Comparison of ENCODE assay signal across 12 cellular contexts in the genomic region with DNA sequence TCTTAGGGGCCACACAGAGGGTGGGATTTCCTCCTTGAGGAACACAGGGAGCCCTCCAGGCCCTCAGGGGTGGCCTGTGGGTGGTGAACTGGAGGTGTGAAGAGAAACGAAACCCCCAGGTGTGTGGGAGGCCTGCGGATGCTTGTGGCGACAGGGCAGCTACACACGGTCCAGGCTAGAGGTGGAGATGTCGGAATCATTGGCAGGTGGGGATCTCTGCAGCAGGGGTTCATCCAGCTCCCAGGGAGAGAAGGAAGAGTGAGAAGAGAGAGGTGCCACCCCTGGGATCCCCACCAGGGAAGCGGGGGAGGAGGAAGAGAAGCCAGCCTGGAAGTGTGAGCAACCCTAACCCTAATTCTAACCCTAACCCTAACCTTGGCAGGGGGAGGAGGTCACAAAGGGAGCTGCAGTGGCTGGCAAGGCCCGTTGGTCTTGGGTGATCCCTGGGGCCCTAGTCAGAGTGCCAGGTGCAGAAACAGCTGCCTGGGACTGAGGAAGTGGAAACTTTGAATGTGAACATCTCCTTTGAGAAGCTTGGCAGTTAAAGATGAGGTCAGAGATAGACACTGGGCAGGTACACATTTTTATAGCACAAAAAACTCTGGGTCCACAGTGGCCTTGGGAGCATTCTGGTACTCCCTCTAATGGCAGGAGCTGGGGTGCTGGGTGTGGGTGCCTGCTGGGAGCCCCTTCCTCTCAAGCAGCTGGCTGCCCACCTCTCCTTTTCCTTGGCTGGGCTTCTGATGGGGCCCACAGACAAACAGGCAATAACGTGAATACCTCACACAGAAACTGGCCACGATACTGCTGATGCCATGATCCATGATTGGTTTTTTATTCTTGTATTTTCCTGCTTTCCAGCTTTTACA. TPM values are rescaled to one million over a fixed set of nuclear protein-coding genes. Genes with fewer than 3 reads are reported as not detected.
A peak's percentile ranks its signal among the peaks of the same experiment; 100 is the strongest.
DNase-seq lines count a peak whose midpoint lies in the region; ATAC-seq and TF ChIP-seq lines count a peak whose summit lies in the region.
"Had no signal": no experiment of that assay in that cellular context is flagged by ENCODE, and none has a peak within 500 bp of the region (broad histone marks: within the 10 kb centered on the region; RNA-seq: fewer than 3 reads in every experiment).

No MANE protein-coding gene starts in this region.

- H3K36me3 Mint-ChIP-seq in activated T-helper 1 cell treated with anti-CD3 and anti-CD28 coated beads, Interleukin-12 subunit alpha, Interleukin-12 subunit beta, Interleukin-2, Interleukin-4 antibody, amounts not matched to agents 30 ng/mL and 10 ng/mL and 1 ng/mL, durations not matched to agents 14 hours and 24 hours and 36 hours (ENCODE audit: low read depth) = no peaks in the 10 kb centered on the region
- H3K36me3 Mint-ChIP-seq: naive thymus-derived CD8-positive, alpha-beta T cell had no signal

- no peaks in the 10 kb centered on the region for H3K27me3 ChIP-seq in psoas muscle (ENCODE audit: insufficient read depth in 3 of 3, low read length in 2 of 3)

- H3K4me3 Mint-ChIP-seq in activated T-helper 1 cell treated with anti-CD3 and anti-CD28 coated beads, Interleukin-12 subunit alpha, Interleukin-12 subunit beta, Interleukin-2, Interleukin-4 antibody, amounts not matched to agents 30 ng/mL and 10 ng/mL and 1 ng/mL, durations not matched to agents 14 hours and 24 hours and 36 hours = no peak overlapping the region
- H3K4me3 Mint-ChIP-seq: naive thymus-derived CD8-positive, alpha-beta T cell had no signal

- H3K27me3 Mint-ChIP-seq in activated T-helper 1 cell treated with anti-CD3 and anti-CD28 coated beads, Interleukin-12 subunit alpha, Interleukin-12 subunit beta, Interleukin-2, Interleukin-4 antibody, amounts not matched to agents 30 ng/mL and 10 ng/mL and 1 ng/mL, durations not matched to agents 14 hours and 24 hours and 36 hours (ENCODE audit: insufficient read depth) = peaks cover 5% of the 10 kb centered on the region
- H3K27me3 Mint-ChIP-seq: naive thymus-derived CD8-positive, alpha-beta T cell had no signal

- H3K4me1 Mint-ChIP-seq in activated T-helper 1 cell treated with anti-CD3 and anti-CD28 coated beads, Interleukin-12 subunit alpha, Interleukin-12 subunit beta, Interleukin-2, Interleukin-4 antibody, amounts not matched to agents 30 ng/mL and 10 ng/mL and 1 ng/mL, durations not matched to agents 14 hours and 24 hours and 36 hours (ENCODE audit: low read depth) = peaks cover 18% of the 10 kb centered on the region

- H3K9me3 ChIP-seq in psoas muscle = no peaks in the 10 kb centered on the region

- intact Hi-C loops in activated T-helper 1 cell treated with anti-CD3 and anti-CD28 coated beads, Interleukin-12 subunit alpha, Interleukin-12 subunit beta, Interleukin-2, Interleukin-4 antibody, amounts not matched to agents 30 ng/mL and 10 ng/mL and 1 ng/mL, durations not matched to agents 14 hours and 24 hours and 36 hours (cut with micrococcal nuclease) = loop anchor here (2.0 kb wide), 1 partner anchor 14 kb away; the partner anchor contains the start of gene POLM
- intact Hi-C loops in psoas muscle (cut with DNase I) = no loop called here

- H3K4me3 ChIP-seq in GM12865 (ENCODE audit: low read depth, low read length) (no peak overlapping the region), psoas muscle (no peak overlapping the region)

- H3K27ac ChIP-seq in psoas muscle = no peak overlapping the region

- WGBS in psoas muscle, 3 donors = 72 to 79% (median 75%) methylated on average over 9 of the region's 9 CpGs

- TF ChIP-seq CTCF in GM12865 (IDR thresholded peaks at IDR 0.05; ENCODE audit: insufficient read depth, low read depth, low read length, missing control alignments) (no peak), psoas muscle (IDR thresholded peaks at IDR 0.05) (no peak)

- ATAC-seq in GM21360 (IDR thresholded peaks at IDR 0.05; ENCODE audit: unreplicated experiment) (peak; percentile 51), HG03442 (IDR thresholded peaks at IDR 0.05; ENCODE audit: unreplicated experiment) (peak; percentile 49), psoas muscle (no peak), HG02970 (IDR thresholded peaks at IDR 0.05; ENCODE audit: low FRiP score, unreplicated experiment) (no peak), HG03045 (IDR thresholded peaks at IDR 0.05; ENCODE audit: unreplicated experiment) (no peak)
- ATAC-seq: SK-N-SH treated with all-trans-retinoic acid at 6 μM for 48 hours had no signal

- peak; percentile 44 for DNase-seq in GM12865 (ENCODE audit: low read depth)
- DNase-seq in activated T-helper 1 cell treated with anti-CD3 and anti-CD28 coated beads, Interleukin-12 subunit alpha, Interleukin-12 subunit beta, Interleukin-2, Interleukin-4 antibody, amounts not matched to agents 30 ng/mL and 10 ng/mL and 1 ng/mL, durations not matched to agents 14 hours and 24 hours and 36 hours (ENCODE audit: low spot score) = no peak
- DNase-seq in psoas muscle = no peak
- no peak for DNase-seq in DMS53 (lab: John Stamatoyannopoulos, UW)
- DNase-seq: naive thymus-derived CD8-positive, alpha-beta T cell had no signal

- no peaks in the 10 kb centered on the region for H3K4me1 ChIP-seq in psoas muscle

- H3K9me3 Mint-ChIP-seq in activated T-helper 1 cell treated with anti-CD3 and anti-CD28 coated beads, Interleukin-12 subunit alpha, Interleukin-12 subunit beta, Interleukin-2, Interleukin-4 antibody, amounts not matched to agents 30 ng/mL and 10 ng/mL and 1 ng/mL, durations not matched to agents 14 hours and 24 hours and 36 hours = no peaks in the 10 kb centered on the region
- H3K9me3 Mint-ChIP-seq: naive thymus-derived CD8-positive, alpha-beta T cell had no signal

- H3K27ac Mint-ChIP-seq in activated T-helper 1 cell treated with anti-CD3 and anti-CD28 coated beads, Interleukin-12 subunit alpha, Interleukin-12 subunit beta, Interleukin-2, Interleukin-4 antibody, amounts not matched to agents 30 ng/mL and 10 ng/mL and 1 ng/mL, durations not matched to agents 14 hours and 24 hours and 36 hours = peak overlapping the region; percentile 75

- H3K36me3 ChIP-seq in psoas muscle (ENCODE audit: insufficient read depth in 1 of 2, low read depth in 1 of 2) = no peaks in the 10 kb centered on the region

RNA-seq across cellular contexts. Expression of gene AEBP1, which starts 6.8 kb away (rescaled TPM):
- total RNA-seq in activated T-helper 1 cell treated with anti-CD3 and anti-CD28 coated beads, Interleukin-12 subunit alpha, Interleukin-12 subunit beta, Interleukin-2, Interleukin-4 antibody, amounts not matched to agents 30 ng/mL and 10 ng/mL and 1 ng/mL, durations not matched to agents 14 hours and 24 hours and 36 hours = 17.0 and 17.2 TPM in 2 replicates
- 10 to 100 TPM in 3 of 4 donors, 1 to 10 TPM in 1; 6.9 to 22.0 (median 14.6) TPM for total RNA-seq in psoas muscle
- polyA plus RNA-seq in psoas muscle = 1 to 10 TPM; 2.8 to 7.8 (median 5.9) TPM

RNA-seq across cellular contexts. Expression of gene POLM, which starts 15.0 kb away (rescaled TPM):
- 36.9 and 41.7 TPM in 2 replicates for total RNA-seq in activated T-helper 1 cell treated with anti-CD3 and anti-CD28 coated beads, Interleukin-12 subunit alpha, Interleukin-12 subunit beta, Interleukin-2, Interleukin-4 antibody, amounts not matched to agents 30 ng/mL and 10 ng/mL and 1 ng/mL, durations not matched to agents 14 hours and 24 hours and 36 hours
- 10 to 100 TPM in 3 of 4 donors, 1 to 10 TPM in 1; 7.7 to 13.1 (median 10.4) TPM for total RNA-seq in psoas muscle
- polyA plus RNA-seq in psoas muscle = 1 to 10 TPM; 7.1 to 9.6 (median 7.1) TPM

RNA-seq across cellular contexts. Expression of gene POLD2, which starts 26.1 kb away (rescaled TPM):
- 234 and 250 TPM in 2 replicates for total RNA-seq in activated T-helper 1 cell treated with anti-CD3 and anti-CD28 coated beads, Interleukin-12 subunit alpha, Interleukin-12 subunit beta, Interleukin-2, Interleukin-4 antibody, amounts not matched to agents 30 ng/mL and 10 ng/mL and 1 ng/mL, durations not matched to agents 14 hours and 24 hours and 36 hours
- 100 to 1,000 TPM in 3 of 4 donors, 10 to 100 TPM in 1; 79.2 to 127 (median 119) TPM for total RNA-seq in psoas muscle
- polyA plus RNA-seq in psoas muscle = 10 to 100 TPM; 57.3 to 87.1 (median 81.3) TPM

RNA-seq across cellular contexts. Expression of gene PGAM2, which starts 31.9 kb away (rescaled TPM):
- 0.42 and 0.78 TPM in 2 replicates for total RNA-seq in activated T-helper 1 cell treated with anti-CD3 and anti-CD28 coated beads, Interleukin-12 subunit alpha, Interleukin-12 subunit beta, Interleukin-2, Interleukin-4 antibody, amounts not matched to agents 30 ng/mL and 10 ng/mL and 1 ng/mL, durations not matched to agents 14 hours and 24 hours and 36 hours
- total RNA-seq in psoas muscle = 100 to 1,000 TPM; 214 to 449 (median 298) TPM
- polyA plus RNA-seq in psoas muscle = 1,000 to 10,000 TPM in 1 of 3 donors, 100 to 1,000 TPM in 2; 285 to 1,581 (median 569) TPM
- total RNA-seq: glomerular endothelial cell had no signal
- polyA plus RNA-seq: naive thymus-derived CD8-positive, alpha-beta T cell had no signal

RNA-seq across cellular contexts. Expression of gene MYL7, which starts 43.8 kb away (rescaled TPM):
- total RNA-seq in activated T-helper 1 cell treated with anti-CD3 and anti-CD28 coated beads, Interleukin-12 subunit alpha, Interleukin-12 subunit beta, Interleukin-2, Interleukin-4 antibody, amounts not matched to agents 30 ng/mL and 10 ng/mL and 1 ng/mL, durations not matched to agents 14 hours and 24 hours and 36 hours = not detected in 2 replicates
- total RNA-seq in psoas muscle = 1 to 10 TPM in 2 of 4 donors, not detected in 2; 1.7 TPM
- under 1 TPM in 2 of 3 donors, not detected in 1; 0.15 to 0.23 TPM for polyA plus RNA-seq in psoas muscle
- total RNA-seq: aorta; glomerular endothelial cell; naive thymus-derived CD8-positive, alpha-beta T cell had no signal
- polyA plus RNA-seq: naive thymus-derived CD8-positive, alpha-beta T cell had no signal

Comparison
In these comparisons a context has a peak if more than half of its experiments do, and no peak if none do; other contexts are left out.
1. ATAC-seq: peak in GM21360 (single experiment) and HG03442 (single experiment); none in psoas muscle (0 of 4), HG02970 (single experiment) and HG03045 (single experiment).